23 cellular contexts compared by ENCODE assay signal in genomic region chr1:6008696-6009095, GRCh38.
"Had no signal": no experiment of that assay in that cellular context is flagged by ENCODE, and none has a peak within 500 bp of the region (broad histone marks: within the 10 kb centered on the region; RNA-seq: fewer than 3 reads in every experiment).

No MANE protein-coding gene starts in this region.

- H3K4me2 ChIP-seq: PC-9 had no signal

- H3K27ac ChIP-seq: PC-9, SK-N-MC had no signal

- H3K4me3 ChIP-seq: K562, PC-9, SK-N-MC had no signal

- H2AFZ ChIP-seq: PC-9 had no signal

- DNase-seq: activated B cell treated with CpG ODN at 0.5 μM for 24 hours; activated CD4-positive, alpha-beta T cell treated with anti-CD3 and anti-CD28 coated beads for 1 hour; activated CD4-positive, alpha-beta T cell treated with anti-CD3 and anti-CD28 coated beads, Interleukin-2, amount 10 ng/mL, durations not matched to agents 24 days and 14 days; activated CD4-positive, alpha-beta T cell treated with anti-CD3 and anti-CD28 coated beads, Interleukin-2, amount 50 U/mL, for 48 hours; activated CD8-positive, alpha-beta memory T cell treated with anti-CD3 and anti-CD28 coated beads, Interleukin-2, amount 10 ng/mL, durations not matched to agents 7 days and 5 days; activated effector memory CD4-positive, alpha-beta T cell treated with Interleukin-2 at 50 U/mL for 16 hours; activated naive CD4-positive, alpha-beta T cell; activated naive CD8-positive, alpha-beta T cell treated with anti-CD3 and anti-CD28 coated beads, Interleukin-2, amount 50 U/mL, for 24 hours; activated T-cell treated with anti-CD3 and anti-CD28 coated beads, Interleukin-2, amount 50 U/mL, for 24 hours; amniotic stem cell; Kasumi-1; NCI-H1105 treated with DMSO at 0.1 percent for 48 hours; NCI-H1436 treated with DMSO at 0.1 percent for 48 hours; NCI-H187; NCI-H2081; NCI-H524; PC-9; T-cell; T-helper 2 cell; T1000 had no signal

- ATAC-seq: activated CD8-positive, alpha-beta memory T cell treated with anti-CD3 and anti-CD28 coated beads, Interleukin-2, amount 10 ng/mL, durations not matched to agents 7 days and 5 days; activated naive CD4-positive, alpha-beta T cell treated with anti-CD3 and anti-CD28 coated beads, Interleukin-2, amount 50 U/mL, for 72 hours; activated naive CD8-positive, alpha-beta T cell treated with anti-CD3 and anti-CD28 coated beads, Interleukin-2, amount 50 U/mL, for 24 hours; K562; T-cell had no signal
